ENCODE assay signal across 1 cellular context in the genomic region with DNA sequence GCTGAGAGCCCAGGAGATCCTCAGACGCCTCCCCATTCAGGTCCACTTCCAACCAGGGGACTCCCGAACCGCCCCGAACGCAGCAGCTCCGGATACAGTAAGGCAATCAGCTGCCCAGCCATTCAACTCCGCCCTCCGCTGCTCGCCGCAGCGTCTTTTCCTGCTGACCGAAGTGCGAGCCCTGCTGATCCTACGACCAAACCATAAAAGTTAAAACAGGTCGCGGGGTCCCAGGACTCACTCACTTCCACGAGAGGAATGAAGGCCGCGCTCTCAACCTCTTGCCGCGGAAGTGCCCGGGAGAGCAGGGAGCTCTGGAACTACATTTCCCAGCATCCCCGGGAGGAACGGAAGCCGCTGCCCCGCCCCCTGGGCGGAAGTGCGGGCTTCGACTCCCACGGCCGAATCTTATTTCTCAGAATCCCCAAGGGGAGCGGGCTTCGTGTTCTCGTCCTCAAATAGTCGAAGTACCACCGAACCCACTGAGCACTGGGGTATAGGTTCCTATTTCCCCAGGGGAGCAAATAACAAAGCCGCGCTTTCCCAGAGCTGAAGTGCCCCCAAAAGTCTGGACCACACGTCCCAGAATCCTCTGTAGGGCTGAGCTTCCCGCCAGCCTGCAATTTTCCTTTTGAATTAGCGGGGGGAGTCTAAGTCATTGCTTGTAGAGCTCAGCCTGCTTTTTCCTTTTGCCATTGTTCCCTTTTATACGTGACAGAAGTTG.
TF ChIP-seq lines count a peak whose summit lies in the region.

Gene ZNF45, minus strand, starts transcription at position 298 of the 724 bp plus-strand sequence. CDS start 13,097 bp downstream, outside the sequence.

TF ChIP-seq in GM12878, 131 proteins besides CTCF, POLR2A, EP300 and RAD21 (continued from another document):
- TF ChIP-seq, protein P1, sequence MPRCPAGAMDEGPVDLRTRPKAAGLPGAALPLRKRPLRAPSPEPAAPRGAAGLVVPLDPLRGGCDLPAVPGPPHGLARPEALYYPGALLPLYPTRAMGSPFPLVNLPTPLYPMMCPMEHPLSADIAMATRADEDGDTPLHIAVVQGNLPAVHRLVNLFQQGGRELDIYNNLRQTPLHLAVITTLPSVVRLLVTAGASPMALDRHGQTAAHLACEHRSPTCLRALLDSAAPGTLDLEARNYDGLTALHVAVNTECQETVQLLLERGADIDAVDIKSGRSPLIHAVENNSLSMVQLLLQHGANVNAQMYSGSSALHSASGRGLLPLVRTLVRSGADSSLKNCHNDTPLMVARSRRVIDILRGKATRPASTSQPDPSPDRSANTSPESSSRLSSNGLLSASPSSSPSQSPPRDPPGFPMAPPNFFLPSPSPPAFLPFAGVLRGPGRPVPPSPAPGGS (IDR thresholded peaks at IDR 0.05; ENCODE audit: borderline replicate concordance, insufficient read depth, low read depth, low read length, poor library complexity, severe bottlenecking), result no peak
- no peak; a peak in 1 of 4 replicates for TF ChIP-seq ETV6 (conservative IDR thresholded peaks at IDR 0.05 in 1 of 2, IDR thresholded peaks at IDR 0.05 in 1 of 2; ENCODE audit: borderline replicate concordance in 1 of 2, low read depth in 1 of 2)
- peak; percentile 39 for TF ChIP-seq CUX1 (IDR thresholded peaks at IDR 0.05; ENCODE audit: insufficient replicate concordance, low read depth, low read length)
- peak; percentile 71 for TF ChIP-seq RELB (IDR thresholded peaks at IDR 0.05; ENCODE audit: low read depth)
- TF ChIP-seq ZBTB11 (CRISPR knock-in tag; IDR thresholded peaks at IDR 0.05), result no peak; the same call in 1 of the 2 replicates
